ENCODE assay signal across 18 cellular contexts in the genomic region with DNA sequence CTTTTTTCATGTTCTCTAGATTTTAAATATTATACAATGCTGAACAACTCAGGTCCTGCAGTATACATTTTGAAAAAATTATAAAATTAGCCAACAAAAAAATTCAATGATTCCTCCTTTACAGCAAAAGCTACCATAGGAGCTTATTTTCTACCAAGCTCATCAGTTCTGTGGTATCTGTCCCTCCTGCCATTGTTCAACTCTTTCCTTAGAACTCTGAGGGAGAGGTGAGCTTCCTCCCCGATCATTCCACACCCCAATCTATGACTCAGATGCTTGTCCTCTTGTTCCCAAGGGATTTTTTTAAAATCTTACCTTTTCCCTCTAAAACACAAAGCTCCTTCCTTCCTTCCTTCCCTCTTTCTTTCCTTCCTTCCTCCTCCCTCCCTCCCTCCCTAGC. TPM values are rescaled to one million over a fixed set of nuclear protein-coding genes. Genes with fewer than 3 reads are reported as not detected.
DNase-seq lines count a peak whose midpoint lies in the region; ATAC-seq, FAIRE-seq and TF ChIP-seq lines count a peak whose summit lies in the region.
"Had no signal": no experiment of that assay in that cellular context is flagged by ENCODE, and none has a peak within 500 bp of the region (broad histone marks: within the 10 kb centered on the region; RNA-seq: fewer than 3 reads in every experiment).

No MANE protein-coding gene starts in this region.

- POLR2A ChIA-PET in activated CD4-positive, alpha-beta memory T cell treated with anti-CD3 and anti-CD28 coated beads, Interleukin-2, amount 10 ng/mL, durations not matched to agents 7 days and 5 days (lab: Charles Lee) = interaction anchor here (5.1 to 8.5 kb wide), 4 partner anchors 11 to 107 kb away, joined by 38 to 142 read pairs (median 52); partner anchors contain the start of gene DPP4
- POLR2A ChIA-PET in activated CD4-positive, alpha-beta memory T cell treated with anti-CD3 and anti-CD28 coated beads for 36 hours (lab: Charles Lee) = interaction anchor here (1.5 to 4.8 kb wide), 2 partner anchors 10 to 13 kb away, joined by 4 to 31 read pairs; partner anchors contain the start of gene DPP4
- POLR2A ChIA-PET in HepG2 (lab: Yijun Ruan, JAX) = interaction anchor here (0.7 to 0.8 kb wide), 3 partner anchors 13 to 33 kb away, joined by 3 read pairs; no protein-coding TSS in a partner anchor
- POLR2A ChIA-PET in activated naive CD8-positive, alpha-beta T cell treated with anti-CD3 and anti-CD28 coated beads, Interleukin-2, amount 10 ng/mL, durations not matched to agents 7 days and 5 days (lab: Charles Lee) = interaction anchor here (1.0 to 4.1 kb wide), 2 partner anchors 8 to 14 kb away, joined by 5 to 18 read pairs; partner anchors contain the start of gene DPP4

- H3K36me3 ChIP-seq in HepG2 (replicated peaks in 1 of 2; ENCODE audit: control insufficient read depth in 1 of 2, insufficient read depth in 2 of 2, low read length in 2 of 2) = peaks cover 0 to 38% of the 10 kb centered on the region in 2 experiments; a peak in 2 of 5 replicates
- H3K36me3 ChIP-seq in right lobe of liver = no peaks in the 10 kb centered on the region

- no peak for TF ChIP-seq EP300 in HepG2 (IDR thresholded peaks at IDR 0.05; ENCODE audit: low read depth in 2 of 2, low read length in 2 of 2)
- no peak for TF ChIP-seq EP300 in HepG2 (CRISPR knock-in tag; IDR thresholded peaks at IDR 0.05; ENCODE audit: borderline replicate concordance)

- H3K4me3 ChIP-seq in HepG2 (replicated peaks in 1 of 3; ENCODE audit: insufficient read depth in 1 of 3, low read depth in 2 of 3, low read length in 3 of 3) (no peak overlapping the region), right lobe of liver (no peak overlapping the region)

- H3K9ac ChIP-seq in HepG2 (ENCODE audit: insufficient read depth, low read depth, low read length) = no peak overlapping the region

- ATAC-seq in HepG2 (no peak), right lobe of liver (no peak)
- no peak for ATAC-seq in activated naive CD8-positive, alpha-beta T cell treated with anti-CD3 and anti-CD28 coated beads, Interleukin-2, amount 10 ng/mL, durations not matched to agents 7 days and 5 days (ENCODE audit: low read depth)
- no peak for ATAC-seq in stimulated activated memory B cell treated with anti-CD40 and anti-IgM and Interleukin-4, amounts not matched to agents 10 μg/mL and 1 μg/mL and 100 μg/mL, for 72 hours
- ATAC-seq: Panc1 had no signal

- CTCF ChIA-PET in activated CD4-positive, alpha-beta memory T cell treated with anti-CD3 and anti-CD28 coated beads, Interleukin-2, amount 10 ng/mL, durations not matched to agents 7 days and 5 days (lab: Charles Lee) = interaction anchor here (1.5 to 4.5 kb wide), 2 partner anchors 12 to 108 kb away, joined by 4 to 22 read pairs; partner anchors contain the start of gene DPP4
- CTCF ChIA-PET in activated CD4-positive, alpha-beta memory T cell treated with anti-CD3 and anti-CD28 coated beads for 36 hours (lab: Charles Lee) = interaction anchor here (7.3 kb wide), 1 partner anchor 12 kb away, joined by 45 read pairs; the partner anchor contains the start of gene DPP4
- CTCF ChIA-PET in HepG2 (lab: Yijun Ruan, JAX; ENCODE audit: low intra/inter-chr PET ratio, low total read pairs) = no interaction called here

- WGBS in HepG2 (ENCODE audit: low lambda C conversion rate) = 95% methylated on average over 1 of the region's 1 CpG
- WGBS in right lobe of liver (ENCODE audit: insufficient coverage, low coverage, low lambda C conversion rate, missing lambda C conversion rate) = 100% methylated on average over 1 of the region's 1 CpG

- H3K9me3 Mint-ChIP-seq in activated CD4-positive, alpha-beta memory T cell treated with anti-CD3 and anti-CD28 coated beads, Interleukin-2, amount 10 ng/mL, durations not matched to agents 7 days and 5 days = peaks cover 7% of the 10 kb centered on the region
- H3K9me3 Mint-ChIP-seq in activated CD4-positive, alpha-beta memory T cell treated with anti-CD3 and anti-CD28 coated beads for 36 hours = peaks cover 12% of the 10 kb centered on the region
- H3K9me3 Mint-ChIP-seq in activated naive CD8-positive, alpha-beta T cell treated with anti-CD3 and anti-CD28 coated beads, Interleukin-2, amount 10 ng/mL, durations not matched to agents 7 days and 5 days = peaks cover 5% of the 10 kb centered on the region
- H3K9me3 Mint-ChIP-seq in stimulated activated memory B cell treated with anti-CD40 and anti-IgM and Interleukin-4, amounts not matched to agents 10 μg/mL and 1 μg/mL and 100 μg/mL, for 72 hours = peaks cover 9% of the 10 kb centered on the region

- H3K4me1 ChIP-seq in HepG2 (ENCODE audit: insufficient read depth, low read length) (peaks cover 7% of the 10 kb centered on the region), right lobe of liver (peaks cover 0 to under 1% (median 0%) of the 10 kb centered on the region in 4 donors)

- no peak for TF ChIP-seq RAD21 in HepG2 (CRISPR knock-in tag; IDR thresholded peaks at IDR 0.05)

- BruUV-seq in HepG2 (replicated peaks; lab: Mats Ljungman, UMichigan) = no TSS peak

- H3K79me2 ChIP-seq in HepG2 (ENCODE audit: insufficient read depth, low read length) = no peaks in the 10 kb centered on the region

- TF ChIP-seq CTCF in HepG2 (CRISPR knock-in tag; IDR thresholded peaks at IDR 0.05) (no peak), right lobe of liver (IDR thresholded peaks at IDR 0.05) (no peak)

- in situ Hi-C loops in HepG2 (cut with HindIII; ENCODE audit: extremely low pct_ligation_motif_present, low pct_unique_long_range_greater_than_20kb) = no loop called here

- no peak overlapping the region for H2AFZ ChIP-seq in HepG2 (ENCODE audit: low read length)

- H3K36me3 Mint-ChIP-seq in activated CD4-positive, alpha-beta memory T cell treated with anti-CD3 and anti-CD28 coated beads, Interleukin-2, amount 10 ng/mL, durations not matched to agents 7 days and 5 days (ENCODE audit: low read depth) = peaks cover 70% of the 10 kb centered on the region
- peaks cover 23% of the 10 kb centered on the region for H3K36me3 Mint-ChIP-seq in activated CD4-positive, alpha-beta memory T cell treated with anti-CD3 and anti-CD28 coated beads for 36 hours
- peaks cover 66% of the 10 kb centered on the region for H3K36me3 Mint-ChIP-seq in activated naive CD8-positive, alpha-beta T cell treated with anti-CD3 and anti-CD28 coated beads, Interleukin-2, amount 10 ng/mL, durations not matched to agents 7 days and 5 days
- H3K36me3 Mint-ChIP-seq in stimulated activated memory B cell treated with anti-CD40 and anti-IgM and Interleukin-4, amounts not matched to agents 10 μg/mL and 1 μg/mL and 100 μg/mL, for 72 hours = no peaks in the 10 kb centered on the region

- no peak for FAIRE-seq in HepG2 (lab: Jason Lieb, UNC)

- DNase-seq in activated CD4-positive, alpha-beta memory T cell treated with anti-CD3 and anti-CD28 coated beads, Interleukin-2, amount 10 ng/mL, durations not matched to agents 7 days and 5 days = no peak
- no peak for DNase-seq in activated CD4-positive, alpha-beta memory T cell treated with anti-CD3 and anti-CD28 coated beads for 36 hours
- no peak for DNase-seq in HepG2 (ENCODE audit: low spot score)
- DNase-seq in right lobe of liver = no peak
- no peak for DNase-seq in activated naive CD8-positive, alpha-beta T cell treated with anti-CD3 and anti-CD28 coated beads, Interleukin-2, amount 10 ng/mL, durations not matched to agents 7 days and 5 days
- DNase-seq in dedifferentiated amniotic fluid mesenchymal stem cell (ENCODE audit: extremely low spot score) = no peak
- DNase-seq in NCI-H2227 treated with DMSO at 0.1 percent for 48 hours (lab: John Stamatoyannopoulos, UW) = no peak
- DNase-seq: Caco-2, DMS153, NCI-H1417, NCI-H2029, NCI-H2171, NCI-H510A, NCI-H82 had no signal

- TF ChIP-seq POLR2A in HepG2 (IDR thresholded peaks at IDR 0.05; ENCODE audit: insufficient read depth in 1 of 2, low read depth in 2 of 2, low read length in 2 of 2) (no peak), right lobe of liver (IDR thresholded peaks at IDR 0.05) (no peak)

- no peaks in the 10 kb centered on the region for H4K20me1 ChIP-seq in HepG2 (ENCODE audit: insufficient read depth, low read length)

- no peak overlapping the region for H3K4me3 Mint-ChIP-seq in activated CD4-positive, alpha-beta memory T cell treated with anti-CD3 and anti-CD28 coated beads, Interleukin-2, amount 10 ng/mL, durations not matched to agents 7 days and 5 days
- H3K4me3 Mint-ChIP-seq in activated CD4-positive, alpha-beta memory T cell treated with anti-CD3 and anti-CD28 coated beads for 36 hours = no peak overlapping the region
- H3K4me3 Mint-ChIP-seq in activated naive CD8-positive, alpha-beta T cell treated with anti-CD3 and anti-CD28 coated beads, Interleukin-2, amount 10 ng/mL, durations not matched to agents 7 days and 5 days = peak overlapping the region; percentile 34
- H3K4me3 Mint-ChIP-seq in stimulated activated memory B cell treated with anti-CD40 and anti-IgM and Interleukin-4, amounts not matched to agents 10 μg/mL and 1 μg/mL and 100 μg/mL, for 72 hours = no peak overlapping the region

- H3K27ac ChIP-seq in HepG2 (ENCODE audit: extremely low read length, insufficient read depth, low read length) (no peak overlapping the region), right lobe of liver (no peak overlapping the region)
- H3K27ac ChIP-seq: C4-2B had no signal

- no peaks in the 10 kb centered on the region for H3K27me3 ChIP-seq in HepG2 (ENCODE audit: control insufficient read depth in 1 of 2, insufficient read depth in 2 of 2, low read length in 2 of 2)
- no peaks in the 10 kb centered on the region for H3K27me3 ChIP-seq in right lobe of liver

- peaks cover 21% of the 10 kb centered on the region for H3K9me3 ChIP-seq in HepG2 (ENCODE audit: low read length)
- peaks cover 0 to 7% (median 0%) of the 10 kb centered on the region in 4 donors for H3K9me3 ChIP-seq in right lobe of liver

- H3K4me2 ChIP-seq in HepG2 (ENCODE audit: low read depth, low read length) = no peak overlapping the region

- H3K27me3 Mint-ChIP-seq in activated CD4-positive, alpha-beta memory T cell treated with anti-CD3 and anti-CD28 coated beads, Interleukin-2, amount 10 ng/mL, durations not matched to agents 7 days and 5 days = no peaks in the 10 kb centered on the region
- no peaks in the 10 kb centered on the region for H3K27me3 Mint-ChIP-seq in activated CD4-positive, alpha-beta memory T cell treated with anti-CD3 and anti-CD28 coated beads for 36 hours
- H3K27me3 Mint-ChIP-seq in activated naive CD8-positive, alpha-beta T cell treated with anti-CD3 and anti-CD28 coated beads, Interleukin-2, amount 10 ng/mL, durations not matched to agents 7 days and 5 days = no peaks in the 10 kb centered on the region
- no peaks in the 10 kb centered on the region for H3K27me3 Mint-ChIP-seq in stimulated activated memory B cell treated with anti-CD40 and anti-IgM and Interleukin-4, amounts not matched to agents 10 μg/mL and 1 μg/mL and 100 μg/mL, for 72 hours

- H3K4me1 Mint-ChIP-seq in activated CD4-positive, alpha-beta memory T cell treated with anti-CD3 and anti-CD28 coated beads, Interleukin-2, amount 10 ng/mL, durations not matched to agents 7 days and 5 days = peaks cover 93% of the 10 kb centered on the region
- peaks cover 84% of the 10 kb centered on the region for H3K4me1 Mint-ChIP-seq in activated CD4-positive, alpha-beta memory T cell treated with anti-CD3 and anti-CD28 coated beads for 36 hours (ENCODE audit: low read depth)
- peaks cover 83% of the 10 kb centered on the region for H3K4me1 Mint-ChIP-seq in activated naive CD8-positive, alpha-beta T cell treated with anti-CD3 and anti-CD28 coated beads, Interleukin-2, amount 10 ng/mL, durations not matched to agents 7 days and 5 days
- peaks cover 38% of the 10 kb centered on the region for H3K4me1 Mint-ChIP-seq in stimulated activated memory B cell treated with anti-CD40 and anti-IgM and Interleukin-4, amounts not matched to agents 10 μg/mL and 1 μg/mL and 100 μg/mL, for 72 hours

- intact Hi-C loops in activated CD4-positive, alpha-beta memory T cell treated with anti-CD3 and anti-CD28 coated beads for 36 hours (cut with micrococcal nuclease) = loop anchor here (5.0 kb wide), 1 partner anchor 983 kb away; no protein-coding TSS in a partner anchor
- intact Hi-C loops in HepG2 (cut with micrococcal nuclease; ENCODE audit: unreplicated experiment) (no loop called here), right lobe of liver (cut with DNase I) (no loop called here)

- peak overlapping the region; percentile 94 for H3K27ac Mint-ChIP-seq in activated CD4-positive, alpha-beta memory T cell treated with anti-CD3 and anti-CD28 coated beads, Interleukin-2, amount 10 ng/mL, durations not matched to agents 7 days and 5 days
- no peak overlapping the region for H3K27ac Mint-ChIP-seq in activated CD4-positive, alpha-beta memory T cell treated with anti-CD3 and anti-CD28 coated beads for 36 hours
- no peak overlapping the region for H3K27ac Mint-ChIP-seq in activated naive CD8-positive, alpha-beta T cell treated with anti-CD3 and anti-CD28 coated beads, Interleukin-2, amount 10 ng/mL, durations not matched to agents 7 days and 5 days
- H3K27ac Mint-ChIP-seq in stimulated activated memory B cell treated with anti-CD40 and anti-IgM and Interleukin-4, amounts not matched to agents 10 μg/mL and 1 μg/mL and 100 μg/mL, for 72 hours = peak overlapping the region; percentile 63

RNA-seq across cellular contexts. Expression of gene DPP4, which starts 13.5 kb away (rescaled TPM):
- total RNA-seq in activated CD4-positive, alpha-beta memory T cell treated with anti-CD3 and anti-CD28 coated beads, Interleukin-2, amount 10 ng/mL, durations not matched to agents 7 days and 5 days = 100 to 1,000 TPM; 122 to 126 TPM
- total RNA-seq in activated CD4-positive, alpha-beta memory T cell treated with anti-CD3 and anti-CD28 coated beads for 36 hours = 10 to 100 TPM; 29.9 to 30.7 TPM
- total RNA-seq in HepG2 (2016; rRNA removed; fragmentation: Illumina TruSeq; extraction: Trizol) (57.2 and 109 TPM in 2 replicates), right lobe of liver (10 to 100 TPM; 17.8 to 39.8 (median 26.3) TPM)
- total RNA-seq in HepG2 (2016; cell fraction: cytosol; rRNA removed; fragmentation: Illumina TruSeq; extraction: Trizol; ENCODE audit: low read depth) = 9.0 and 9.9 TPM in 2 replicates
- 54.8 and 107 TPM in 2 replicates for total RNA-seq in HepG2 (2016; cell fraction: insoluble cytoplasmic fraction; rRNA removed; fragmentation: Illumina TruSeq; extraction: Trizol)
- total RNA-seq in HepG2 (2016; cell fraction: membrane; rRNA removed; fragmentation: Illumina TruSeq; extraction: Trizol) = 22.6 and 24.7 TPM in 2 replicates
- 123 and 147 TPM in 2 replicates for total RNA-seq in HepG2 (2016; cell fraction: nucleus; rRNA removed; fragmentation: Illumina TruSeq; extraction: Trizol)
- polyA plus RNA-seq in HepG2 (2011; rRNA removed) = 37.7 and 39.4 TPM in 2 replicates
- 32.1 and 39.3 TPM in 2 replicates for polyA plus RNA-seq in HepG2 (2011; cell fraction: cytosol; rRNA removed)
- 35.3 and 41.8 TPM in 2 replicates for polyA plus RNA-seq in HepG2 (2011; cell fraction: nucleus; rRNA removed)
- polyA plus RNA-seq in HepG2 (2012) = 85.0 and 97.7 TPM in 2 replicates
- 7.7 and 8.0 TPM in 2 replicates for polyA plus RNA-seq in HepG2 (2016; cell fraction: cytosol; fragmentation: Illumina TruSeq; extraction: Trizol; ENCODE audit: low read depth)
- polyA plus RNA-seq in HepG2 (2016; cell fraction: insoluble cytoplasmic fraction; fragmentation: Illumina TruSeq; extraction: Trizol; ENCODE audit: low read depth) = 38.7 and 39.5 TPM in 2 replicates
- 14.9 and 16.9 TPM in 2 replicates for polyA plus RNA-seq in HepG2 (2016; cell fraction: membrane; fragmentation: Illumina TruSeq; extraction: Trizol; ENCODE audit: low read depth)
- polyA plus RNA-seq in HepG2 (2016; cell fraction: nucleus; fragmentation: Illumina TruSeq; extraction: Trizol; ENCODE audit: insufficient read depth, low read depth) = 95.1 and 96.2 TPM in 2 replicates
- polyA minus RNA-seq in HepG2 (2011; rRNA and poly(A)+ RNA removed; ENCODE audit: low replicate concordance) = 175 TPM in 1 of 2 replicates, not detected in the other
- 57.2 and 81.0 TPM in 2 replicates for polyA minus RNA-seq in HepG2 (2011; cell fraction: cytosol; rRNA and poly(A)+ RNA removed)
- 147 and 149 TPM in 2 replicates for polyA minus RNA-seq in HepG2 (2011; cell fraction: nucleus; rRNA and poly(A)+ RNA removed)
- total RNA-seq in activated naive CD8-positive, alpha-beta T cell treated with anti-CD3 and anti-CD28 coated beads, Interleukin-2, amount 10 ng/mL, durations not matched to agents 7 days and 5 days = 100 to 1,000 TPM; 101 to 107 TPM
- total RNA-seq: H4 had no signal

Comparison
In these comparisons a context has a peak if more than half of its experiments do, and no peak if none do; other contexts are left out.
1. H3K27ac Mint-ChIP-seq: peak in activated CD4-positive, alpha-beta memory T cell treated with anti-CD3 and anti-CD28 coated beads, Interleukin-2, amount 10 ng/mL, durations not matched to agents 7 days and 5 days (single experiment) and stimulated activated memory B cell treated with anti-CD40 and anti-IgM and Interleukin-4, amounts not matched to agents 10 μg/mL and 1 μg/mL and 100 μg/mL, for 72 hours (single experiment); none in activated CD4-positive, alpha-beta memory T cell treated with anti-CD3 and anti-CD28 coated beads for 36 hours (single experiment) and activated naive CD8-positive, alpha-beta T cell treated with anti-CD3 and anti-CD28 coated beads, Interleukin-2, amount 10 ng/mL, durations not matched to agents 7 days and 5 days (single experiment).